ENCODE assay signal across 6 cellular contexts in genomic region chr19:58356236-58356970, GRCh38. TPM values are rescaled to one million over a fixed set of nuclear protein-coding genes. Genes with fewer than 3 reads are reported as not detected.
DNase-seq lines count a peak whose midpoint lies in the region; ATAC-seq and TF ChIP-seq lines count a peak whose summit lies in the region.
"Had no signal": no experiment of that assay in that cellular context is flagged by ENCODE, and none has a peak within 500 bp of the region (broad histone marks: within the 10 kb centered on the region; RNA-seq: fewer than 3 reads in every experiment).

No MANE protein-coding gene starts in this region.

- no peaks in the 10 kb centered on the region for H3K36me3 ChIP-seq in heart right ventricle
- no peaks in the 10 kb centered on the region for H3K36me3 ChIP-seq in upper lobe of right lung
- H3K36me3 ChIP-seq: neutrophil had no signal

- H3K4me3 ChIP-seq in heart right ventricle: peak overlapping the region; percentile 36 to 61 (median 50)
- H3K4me3 ChIP-seq in upper lobe of right lung: peak overlapping the region; percentile 38

- ATAC-seq in heart right ventricle (peak; percentile 16 to 42 (median 32)), upper lobe of right lung (peak; percentile 13)

- WGBS in heart right ventricle, 2 donors: 3 to 4% methylated on average over 88 of the region's 88 CpGs

- no peak for TF ChIP-seq CTCF in heart right ventricle (IDR thresholded peaks at IDR 0.05)
- TF ChIP-seq CTCF in upper lobe of right lung (IDR thresholded peaks at IDR 0.05): no peak

- H3K27ac ChIP-seq in heart right ventricle (peak overlapping the region in 4 of 10 donors; percentile 12 to 34 (median 32)), upper lobe of right lung (no peak overlapping the region)
- H3K27ac ChIP-seq: neutrophil had no signal

- peak; percentile 31 for DNase-seq in activated CD8-positive, alpha-beta memory T cell treated with anti-CD3 and anti-CD28 coated beads, Interleukin-2, amount 50 U/mL, for 4 hours
- DNase-seq in heart right ventricle: no peak
- no peak for DNase-seq in upper lobe of right lung
- DNase-seq in NCI-H82 (lab: John Stamatoyannopoulos, UW): no peak
- DNase-seq in ureter (ENCODE audit: low spot score): no peak

- peaks cover 0 to 31% (median 22%) of the 10 kb centered on the region in 9 donors for H3K4me1 ChIP-seq in heart right ventricle
- peaks cover 6% of the 10 kb centered on the region for H3K4me1 ChIP-seq in upper lobe of right lung

- intact Hi-C loops in heart right ventricle (cut with DNase I) (no loop called here), upper lobe of right lung (cut with DNase I) (no loop called here)

- H3K9me3 ChIP-seq in heart right ventricle: no peaks in the 10 kb centered on the region
- H3K9me3 ChIP-seq in upper lobe of right lung: no peaks in the 10 kb centered on the region
- H3K9me3 ChIP-seq: neutrophil had no signal

- peaks cover 6 to 54% (median 31%) of the 10 kb centered on the region in 7 donors for H3K27me3 ChIP-seq in heart right ventricle
- peaks cover 8% of the 10 kb centered on the region for H3K27me3 ChIP-seq in upper lobe of right lung

RNA-seq across cellular contexts. Expression of gene A1BG, which starts 3.1 kb away (rescaled TPM):
- total RNA-seq in heart right ventricle (1 to 10 TPM in 9 of 10 donors, under 1 TPM in 1; 0.80 to 5.5 (median 2.0) TPM), upper lobe of right lung (12.7 TPM), ureter (10.7 TPM)
- polyA plus RNA-seq in heart right ventricle: 1 to 10 TPM; 9.6 TPM

RNA-seq across cellular contexts. Expression of gene ZNF497, which starts 6.1 kb away (rescaled TPM):
- under 1 TPM in 9 of 10 donors, not detected in 1; 0.14 to 0.73 (median 0.30) TPM for total RNA-seq in heart right ventricle
- under 1 TPM; 0.22 to 0.33 TPM for polyA plus RNA-seq in heart right ventricle
- total RNA-seq in upper lobe of right lung: 1.4 TPM
- total RNA-seq in ureter: 1.6 TPM

RNA-seq across cellular contexts. Expression of gene ZNF837, which starts 24.4 kb away (rescaled TPM):
- total RNA-seq in heart right ventricle (under 1 TPM; 0.11 to 0.90 (median 0.41) TPM), upper lobe of right lung (1.6 TPM), ureter (3.6 TPM)
- under 1 TPM; 0.36 to 0.88 TPM for polyA plus RNA-seq in heart right ventricle

RNA-seq across cellular contexts. Expression of gene ZSCAN22, which starts 29.6 kb away (rescaled TPM):
- total RNA-seq in heart right ventricle (1 to 10 TPM; 1.2 to 2.1 (median 1.4) TPM), upper lobe of right lung (4.0 TPM), ureter (3.5 TPM)
- under 1 TPM; 0.80 to 0.87 TPM for polyA plus RNA-seq in heart right ventricle

RNA-seq across cellular contexts. Expression of gene RPS5, which starts 30.7 kb away (rescaled TPM):
- total RNA-seq in heart right ventricle (100 to 1,000 TPM; 360 to 610 (median 413) TPM), upper lobe of right lung (721 TPM), ureter (1,165 TPM)
- polyA plus RNA-seq in heart right ventricle: 1,000 to 10,000 TPM in 1 of 2 donors, 100 to 1,000 TPM in 1; 430 to 2,053 TPM
